In genomic region chr1:7679873-7680790, GRCh38 we compare ENCODE assay signal across 8 cellular contexts.
DNase-seq lines count a peak whose midpoint lies in the region; ATAC-seq and TF ChIP-seq lines count a peak whose summit lies in the region.

No MANE protein-coding gene starts in this region.

- H3K9me3 ChIP-seq in muscle layer of duodenum (ENCODE audit: control insufficient read depth in 1 of 2, low read length in 2 of 2) (no peaks in the 10 kb centered on the region), stomach smooth muscle (ENCODE audit: control insufficient read depth in 2 of 2, low read length in 2 of 2) (no peaks in the 10 kb centered on the region)

- H3K27me3 ChIP-seq in muscle layer of duodenum (ENCODE audit: low read depth, low read length): no peaks in the 10 kb centered on the region
- H3K27me3 ChIP-seq in stomach smooth muscle (ENCODE audit: control insufficient read depth in 1 of 2, insufficient read depth in 2 of 2, low read length in 2 of 2): no peaks in the 10 kb centered on the region

- no peak for TF ChIP-seq CTCF in GM10266 (IDR thresholded peaks at IDR 0.05; ENCODE audit: control insufficient read depth, insufficient read depth, low read depth, missing control alignments)

- peak overlapping the region; percentile 29 to 44 for H3K9ac ChIP-seq in stomach smooth muscle (ENCODE audit: low read length in 2 of 2)

- H3K4me3 ChIP-seq in muscle layer of duodenum (ENCODE audit: low read depth in 1 of 2, low read length in 2 of 2) (peak overlapping the region; percentile 53 to 92), stomach smooth muscle (ENCODE audit: low read length in 2 of 2) (peak overlapping the region; percentile 76 to 81)

- H3K4me1 ChIP-seq in muscle layer of duodenum (ENCODE audit: control insufficient read depth in 1 of 2, insufficient read depth in 2 of 2, low read length in 2 of 2): peaks cover 0 to 16% of the 10 kb centered on the region in 2 donors
- H3K4me1 ChIP-seq in stomach smooth muscle (ENCODE audit: control insufficient read depth, insufficient read depth, low read length): peaks cover 11% of the 10 kb centered on the region

- DNase-seq in GM10266 (ENCODE audit: extremely low spot score): peak; percentile 62
- DNase-seq in NCI-H446 treated with DMSO at 0.1 percent for 48 hours (lab: John Stamatoyannopoulos, UW): peak; percentile 24
- DNase-seq in activated T-cell treated with anti-CD3 and anti-CD28 coated beads, Interleukin-2, amount 50 U/mL, for 48 hours: peak; percentile 61 to 69
- DNase-seq in fibroblast of gingiva (ENCODE audit: low read depth): peak; percentile 12
- no peak for DNase-seq in OCI-M1 (lab: John Stamatoyannopoulos, UW)

- H3K36me3 ChIP-seq in muscle layer of duodenum (ENCODE audit: control insufficient read depth in 1 of 2, insufficient read depth in 2 of 2, low read length in 2 of 2) (no peaks in the 10 kb centered on the region), stomach smooth muscle (ENCODE audit: control insufficient read depth in 2 of 2, insufficient read depth in 2 of 2, low read length in 2 of 2) (no peaks in the 10 kb centered on the region)

- ATAC-seq in HG03342 (IDR thresholded peaks at IDR 0.05; ENCODE audit: unreplicated experiment): no peak

- H3K27ac ChIP-seq in muscle layer of duodenum (ENCODE audit: low read length): no peak overlapping the region
- H3K27ac ChIP-seq in stomach smooth muscle (ENCODE audit: low read length): no peak overlapping the region
